ENCODE assay signal across 29 cellular contexts in genomic region chr1:171937938-171938337, GRCh38.
"Had no signal": no experiment of that assay in that cellular context is flagged by ENCODE, and none has a peak within 500 bp of the region (broad histone marks: within the 10 kb centered on the region; RNA-seq: fewer than 3 reads in every experiment).

No MANE protein-coding gene starts in this region.

- H3K27me3 Mint-ChIP-seq: dendritic cell treated with granulocyte-macrophage colony-stimulating factor and Interleukin-4, amounts not matched to agents 40 ng/mL and 50 ng/mL, for 4 days had no signal

- FAIRE-seq: islet of Langerhans, keratinocyte had no signal

- DNase-seq: colonic mucosa; cortex of kidney; effector CD8-positive, alpha-beta T cell; effector memory CD8-positive, alpha-beta T cell; endodermal cell; erythroblast; esophagus squamous epithelium; foreskin fibroblast; foreskin melanocyte; gastrocnemius medialis; glutamatergic neuron; head of caudate nucleus; heart right ventricle; hippocampal formation; immature natural killer cell; left cardiac atrium; left lung; left ventricle myocardium superior; lower lobe of right lung; mesenchymal stem cell; mucosa of descending colon; naive B cell; naive thymus-derived CD8-positive, alpha-beta T cell had no signal

- ATAC-seq: effector memory CD8-positive, alpha-beta T cell; esophagus mucosa; gastrocnemius medialis; heart right ventricle; left cardiac atrium; left lung; left ventricle myocardium superior; lower lobe of right lung; mucosa of descending colon; naive thymus-derived CD8-positive, alpha-beta T cell had no signal

- H3K36me3 ChIP-seq: colonic mucosa, esophagus squamous epithelium, gastrocnemius medialis, heart right ventricle, left lung, lower lobe of right lung had no signal

- H3K9me3 Mint-ChIP-seq: dendritic cell treated with granulocyte-macrophage colony-stimulating factor and Interleukin-4, amounts not matched to agents 40 ng/mL and 50 ng/mL, for 4 days; effector memory CD8-positive, alpha-beta T cell; endodermal cell; mesothelial cell of epicardium; naive B cell had no signal

- H3K4me3 Mint-ChIP-seq: dendritic cell treated with granulocyte-macrophage colony-stimulating factor and Interleukin-4, amounts not matched to agents 40 ng/mL and 50 ng/mL, for 4 days; effector memory CD8-positive, alpha-beta T cell; endodermal cell; immature natural killer cell; mesothelial cell of epicardium; naive B cell; naive thymus-derived CD8-positive, alpha-beta T cell had no signal

- H3K9me3 ChIP-seq: colonic mucosa, esophagus squamous epithelium, gastrocnemius medialis, heart right ventricle, left lung, lower lobe of right lung, mucosa of descending colon had no signal

- H3K4me1 ChIP-seq: colonic mucosa, esophagus squamous epithelium, gastrocnemius medialis, heart right ventricle, left lung, lower lobe of right lung had no signal

- H3K27ac Mint-ChIP-seq: dendritic cell treated with granulocyte-macrophage colony-stimulating factor and Interleukin-4, amounts not matched to agents 40 ng/mL and 50 ng/mL, for 4 days; effector memory CD8-positive, alpha-beta T cell; endodermal cell; immature natural killer cell; mesothelial cell of epicardium; naive B cell; naive thymus-derived CD8-positive, alpha-beta T cell had no signal

- H3K27me3 ChIP-seq: colonic mucosa, esophagus squamous epithelium, gastrocnemius medialis, heart right ventricle, left lung had no signal

- H3K4me1 Mint-ChIP-seq: immature natural killer cell; naive B cell; naive thymus-derived CD8-positive, alpha-beta T cell had no signal

- H3K36me3 Mint-ChIP-seq: immature natural killer cell, mesothelial cell of epicardium, naive B cell had no signal

- H3K27ac ChIP-seq: colonic mucosa, epithelial cell of prostate, esophagus squamous epithelium, gastrocnemius medialis, heart right ventricle, left lung, lower lobe of right lung had no signal

- H3K4me3 ChIP-seq: colonic mucosa, esophagus squamous epithelium, gastrocnemius medialis, heart right ventricle, left lung, lower lobe of right lung, mucosa of descending colon had no signal
